In genomic region chr7:139775829-139776266, GRCh38 we compare ENCODE assay signal across 8 cellular contexts. TPM values are rescaled to one million over a fixed set of nuclear protein-coding genes. Genes with fewer than 3 reads are reported as not detected.
DNase-seq lines count a peak whose midpoint lies in the region; ATAC-seq and TF ChIP-seq lines count a peak whose summit lies in the region.

No MANE protein-coding gene starts in this region.

- peak overlapping the region; percentile 98 for H3K9ac ChIP-seq in skeletal muscle satellite cell (ENCODE audit: low read depth, low read length)

- TF ChIP-seq CTCF in CD8-positive, alpha-beta T cell (IDR thresholded peaks at IDR 0.05), result peak; percentile 64
- peak; percentile 49 to 73 (median 63) for TF ChIP-seq CTCF in breast epithelium (IDR thresholded peaks at IDR 0.05)

- no peaks in the 10 kb centered on the region for H3K27me3 Mint-ChIP-seq in CD8-positive, alpha-beta T cell (ENCODE audit: low read depth)

- TF ChIP-seq POLR2A in breast epithelium (IDR thresholded peaks at IDR 0.05), result no peak

- peaks cover 40% of the 10 kb centered on the region for H3K4me1 ChIP-seq in CD8-positive, alpha-beta T cell (ENCODE audit: insufficient read depth, low read length)
- peaks cover 0 to 7% of the 10 kb centered on the region in 2 donors for H3K4me1 ChIP-seq in breast epithelium
- H3K4me1 ChIP-seq in skeletal muscle satellite cell (ENCODE audit: control insufficient read depth, insufficient read depth, low read length), result peaks cover 56% of the 10 kb centered on the region

- H3K9me3 ChIP-seq in CD8-positive, alpha-beta T cell (ENCODE audit: low read length), result no peaks in the 10 kb centered on the region
- H3K9me3 ChIP-seq in breast epithelium (no peaks in the 10 kb centered on the region), skeletal muscle satellite cell (replicated peaks; ENCODE audit: low read length) (no peaks in the 10 kb centered on the region)

- H3K9me3 Mint-ChIP-seq in CD8-positive, alpha-beta T cell, result no peaks in the 10 kb centered on the region

- peak; percentile 22 for ATAC-seq in CD8-positive, alpha-beta T cell
- ATAC-seq in GM21526 (IDR thresholded peaks at IDR 0.05; ENCODE audit: low FRiP score, unreplicated experiment) (peak; percentile 39), GM21381 (IDR thresholded peaks at IDR 0.05; ENCODE audit: unreplicated experiment) (no peak)

- H3K4me3 Mint-ChIP-seq in CD8-positive, alpha-beta T cell, result peak overlapping the region; percentile 98

- no peaks in the 10 kb centered on the region for H3K27me3 ChIP-seq in CD8-positive, alpha-beta T cell (ENCODE audit: insufficient read depth, low read length)
- H3K27me3 ChIP-seq in breast epithelium, result no peaks in the 10 kb centered on the region
- H3K27me3 ChIP-seq in skeletal muscle satellite cell (ENCODE audit: control insufficient read depth, insufficient read depth, low read length), result no peaks in the 10 kb centered on the region

- DNase-seq in CD8-positive, alpha-beta T cell, result peak; percentile 10 to 68 (median 55)
- DNase-seq in NCI-H1694 (lab: John Stamatoyannopoulos, UW) (peak; percentile 69), T1000 (lab: John Stamatoyannopoulos, UW) (peak; percentile 6), breast epithelium (ENCODE audit: low spot score in 2 of 2) (peak in 1 of 2 donors; percentile 72), iPS-NIHi7 (ENCODE audit: extremely low spot score) (peak; percentile 59)

- H3K4me3 ChIP-seq in CD8-positive, alpha-beta T cell (ENCODE audit: low read depth, low read length), result peak overlapping the region; percentile 73
- H3K4me3 ChIP-seq in breast epithelium (peak overlapping the region; percentile 84 to 89 (median 84)), skeletal muscle satellite cell (ENCODE audit: low read length) (peak overlapping the region; percentile 79)

- H3K27ac Mint-ChIP-seq in CD8-positive, alpha-beta T cell, result peak overlapping the region; percentile 96

- CTCF ChIA-PET in CD8-positive, alpha-beta T cell (lab: Charles Lee), result no interaction called here

- H3K4me1 Mint-ChIP-seq in CD8-positive, alpha-beta T cell (ENCODE audit: low read depth), result peaks cover 64% of the 10 kb centered on the region

- intact Hi-C loops in CD8-positive, alpha-beta T cell (cut with DNase I, micrococcal nuclease), result loop anchor here (1.0 to 10.0 kb wide), 12 partner anchors 9 to 1236 kb away; partner anchors contain the start of genes ADCK2 (in 1 of the 2), KDM7A (in 1 of the 2), LUC7L2 (in 1 of the 2) and MRPS33 (in 1 of the 2)
- intact Hi-C loops in breast epithelium (cut with DNase I; ENCODE audit: low total_unique reads), result no loop called here

- peak overlapping the region; percentile 87 for H3K4me2 ChIP-seq in skeletal muscle satellite cell (ENCODE audit: low read length)

- POLR2A ChIA-PET in CD8-positive, alpha-beta T cell (lab: Charles Lee), result no interaction called here

- H3K36me3 Mint-ChIP-seq in CD8-positive, alpha-beta T cell, result peaks cover 21% of the 10 kb centered on the region

- H3K27ac ChIP-seq in CD8-positive, alpha-beta T cell (ENCODE audit: low read depth, low read length), result peak overlapping the region; percentile 62
- H3K27ac ChIP-seq in breast epithelium, result peak overlapping the region; percentile 96 to 99

- H3K36me3 ChIP-seq in CD8-positive, alpha-beta T cell (ENCODE audit: insufficient read depth, low read length), result no peaks in the 10 kb centered on the region
- H3K36me3 ChIP-seq in breast epithelium (no peaks in the 10 kb centered on the region), skeletal muscle satellite cell (ENCODE audit: insufficient read depth, low read length) (peaks cover 42% of the 10 kb centered on the region)

RNA-seq across cellular contexts. Expression of gene HIPK2, which starts 1.9 kb away (rescaled TPM):
- 10 to 100 TPM; 19.8 to 21.3 TPM for total RNA-seq in CD8-positive, alpha-beta T cell
- total RNA-seq in breast epithelium, result 10 to 100 TPM; 26.4 to 31.8 (median 31.1) TPM
- 45.4 and 46.1 TPM in 2 replicates for total RNA-seq in skeletal muscle satellite cell (2012; rRNA removed)

RNA-seq across cellular contexts. Expression of gene TBXAS1, which starts 53.2 kb away (rescaled TPM):
- under 1 TPM; 0.43 to 0.97 TPM for total RNA-seq in CD8-positive, alpha-beta T cell
- total RNA-seq in breast epithelium, result 10 to 100 TPM; 17.7 to 59.8 (median 17.9) TPM
- 3.3 and 4.8 TPM in 2 replicates for total RNA-seq in skeletal muscle satellite cell (2012; rRNA removed)

Comparison
In these comparisons a context has a peak if more than half of its experiments do, and no peak if none do; other contexts are left out.
1. RNA of gene TBXAS1, which starts 53.2 kb away (total RNA-seq): 17.7 to 59.8 TPM in breast epithelium; 0.43 to 0.97 TPM in CD8-positive, alpha-beta T cell; every median in the first group is over 4 times any median in the second.
2. Peak in every context shown above with its lines, with median percentiles within 50 percentile points of each other: H3K4me3 ChIP-seq.